Comparison of ENCODE assay signal across 14 cellular contexts in genomic region chr17:876272-876671, GRCh38.
A peak's percentile ranks its signal among the peaks of the same experiment; 100 is the strongest.
DNase-seq lines count a peak whose midpoint lies in the region; ATAC-seq and TF ChIP-seq lines count a peak whose summit lies in the region.
"Had no signal": no experiment of that assay in that cellular context is flagged by ENCODE, and none has a peak within 500 bp of the region (broad histone marks: within the 10 kb centered on the region; RNA-seq: fewer than 3 reads in every experiment).

No MANE protein-coding gene starts in this region.

- H3K9me3 ChIP-seq in stomach = no peaks in the 10 kb centered on the region

- peak overlapping the region in 1 of 5 donors; percentile 90 for H3K27ac ChIP-seq in stomach
- H3K27ac ChIP-seq: brain microvascular endothelial cell had no signal

- H3K27ac Mint-ChIP-seq in activated naive CD8-positive, alpha-beta T cell treated with anti-CD3 and anti-CD28 coated beads for 36 hours = no peak overlapping the region
- H3K27ac Mint-ChIP-seq in stimulated activated naive B cell treated with anti-CD40 and anti-IgM and Interleukin-4, amounts not matched to agents 10 μg/mL and 1 μg/mL and 100 μg/mL, for 72 hours = no peak overlapping the region

- H3K36me3 ChIP-seq in stomach = no peaks in the 10 kb centered on the region
- H3K36me3 ChIP-seq: brain microvascular endothelial cell had no signal

- DNase-seq in stimulated activated CD4-positive, alpha-beta T cell treated with anti-CD3 and anti-CD28 coated beads, Interleukin-15, amount 100 ng/mL, for 24 hours = peak; percentile 8
- DNase-seq in stimulated activated CD4-positive, alpha-beta T cell treated with anti-CD3 and anti-CD28 coated beads, Interleukin-4, amount 100 ng/mL, for 4 hours = no peak
- peak; percentile 53 for DNase-seq in MV-4-11 (lab: John Stamatoyannopoulos, UW)
- DNase-seq in activated naive CD8-positive, alpha-beta T cell treated with anti-CD3 and anti-CD28 coated beads for 36 hours = peak; percentile 22
- peak; percentile 4 for DNase-seq in stimulated activated naive B cell treated with anti-CD40 and anti-IgM and Interleukin-4, amounts not matched to agents 10 μg/mL and 1 μg/mL and 100 μg/mL, for 72 hours
- DNase-seq in stomach = no peak
- no peak for DNase-seq in effector CD4-positive, alpha-beta T cell
- DNase-seq: activated T-cell treated with anti-CD3 and anti-CD28 coated beads for 4 hours; brain microvascular endothelial cell; kidney; NCI-H1436 treated with DMSO at 0.1 percent for 48 hours; NCI-H524; stimulated activated CD4-positive, alpha-beta T cell treated with anti-CD3 and anti-CD28 coated beads, Interleukin-2, amount 100 ng/mL, for 48 hours had no signal

- H3K4me3 ChIP-seq in stomach = no peak overlapping the region

- no peaks in the 10 kb centered on the region for H3K27me3 ChIP-seq in stomach
- H3K27me3 ChIP-seq: brain microvascular endothelial cell had no signal

- ATAC-seq in stimulated activated naive B cell treated with anti-CD40 and anti-IgM and Interleukin-4, amounts not matched to agents 10 μg/mL and 1 μg/mL and 100 μg/mL, for 72 hours (replicated peaks) = peak; percentile 80 to 90
- no peak for ATAC-seq in HG03139 (IDR thresholded peaks at IDR 0.05; ENCODE audit: unreplicated experiment)

- H3K9me3 Mint-ChIP-seq in activated naive CD8-positive, alpha-beta T cell treated with anti-CD3 and anti-CD28 coated beads for 36 hours = peaks cover 4% of the 10 kb centered on the region
- peaks cover 0 to 2% of the 10 kb centered on the region in 2 donors for H3K9me3 Mint-ChIP-seq in stimulated activated naive B cell treated with anti-CD40 and anti-IgM and Interleukin-4, amounts not matched to agents 10 μg/mL and 1 μg/mL and 100 μg/mL, for 72 hours

- intact Hi-C loops in stomach (cut with DNase I; ENCODE audit: low total_unique reads) = no loop called here

- H3K27me3 Mint-ChIP-seq in activated naive CD8-positive, alpha-beta T cell treated with anti-CD3 and anti-CD28 coated beads for 36 hours = peaks cover 32% of the 10 kb centered on the region
- peaks cover 40% of the 10 kb centered on the region in 2 donors for H3K27me3 Mint-ChIP-seq in stimulated activated naive B cell treated with anti-CD40 and anti-IgM and Interleukin-4, amounts not matched to agents 10 μg/mL and 1 μg/mL and 100 μg/mL, for 72 hours

- 77 to 85% (median 77%) methylated on average over 12 of the region's 12 CpGs for WGBS in stomach, 5 donors

- no peaks in the 10 kb centered on the region for H3K36me3 Mint-ChIP-seq in activated naive CD8-positive, alpha-beta T cell treated with anti-CD3 and anti-CD28 coated beads for 36 hours
- peaks cover 0 to 3% of the 10 kb centered on the region in 2 donors for H3K36me3 Mint-ChIP-seq in stimulated activated naive B cell treated with anti-CD40 and anti-IgM and Interleukin-4, amounts not matched to agents 10 μg/mL and 1 μg/mL and 100 μg/mL, for 72 hours

- no peak for TF ChIP-seq EP300 in stomach (IDR thresholded peaks at IDR 0.05)

- peak overlapping the region; percentile 24 for H3K4me3 Mint-ChIP-seq in activated naive CD8-positive, alpha-beta T cell treated with anti-CD3 and anti-CD28 coated beads for 36 hours
- no peak overlapping the region for H3K4me3 Mint-ChIP-seq in stimulated activated naive B cell treated with anti-CD40 and anti-IgM and Interleukin-4, amounts not matched to agents 10 μg/mL and 1 μg/mL and 100 μg/mL, for 72 hours

- peaks cover 25 to 49% (median 34%) of the 10 kb centered on the region in 4 donors for H3K4me1 ChIP-seq in stomach

- peaks cover 16% of the 10 kb centered on the region for H3K4me1 Mint-ChIP-seq in activated naive CD8-positive, alpha-beta T cell treated with anti-CD3 and anti-CD28 coated beads for 36 hours
- peaks cover 2 to 11% of the 10 kb centered on the region in 2 donors for H3K4me1 Mint-ChIP-seq in stimulated activated naive B cell treated with anti-CD40 and anti-IgM and Interleukin-4, amounts not matched to agents 10 μg/mL and 1 μg/mL and 100 μg/mL, for 72 hours

- no peak for TF ChIP-seq CTCF in stomach (IDR thresholded peaks at IDR 0.05)

- TF ChIP-seq POLR2A in stomach (IDR thresholded peaks at IDR 0.05) = no peak

Comparison
In these comparisons a context has a peak if more than half of its experiments do, and no peak if none do; other contexts are left out.
1. DNase-seq: peak in stimulated activated CD4-positive, alpha-beta T cell treated with anti-CD3 and anti-CD28 coated beads, Interleukin-15, amount 100 ng/mL, for 24 hours (single experiment), MV-4-11 (single experiment), activated naive CD8-positive, alpha-beta T cell treated with anti-CD3 and anti-CD28 coated beads for 36 hours (single experiment) and stimulated activated naive B cell treated with anti-CD40 and anti-IgM and Interleukin-4, amounts not matched to agents 10 μg/mL and 1 μg/mL and 100 μg/mL, for 72 hours (single experiment); none in stimulated activated CD4-positive, alpha-beta T cell treated with anti-CD3 and anti-CD28 coated beads, Interleukin-4, amount 100 ng/mL, for 4 hours (0 of 2), stomach (single experiment) and effector CD4-positive, alpha-beta T cell (single experiment).